ENCODE assay signal across 12 cellular contexts in the genomic region with DNA sequence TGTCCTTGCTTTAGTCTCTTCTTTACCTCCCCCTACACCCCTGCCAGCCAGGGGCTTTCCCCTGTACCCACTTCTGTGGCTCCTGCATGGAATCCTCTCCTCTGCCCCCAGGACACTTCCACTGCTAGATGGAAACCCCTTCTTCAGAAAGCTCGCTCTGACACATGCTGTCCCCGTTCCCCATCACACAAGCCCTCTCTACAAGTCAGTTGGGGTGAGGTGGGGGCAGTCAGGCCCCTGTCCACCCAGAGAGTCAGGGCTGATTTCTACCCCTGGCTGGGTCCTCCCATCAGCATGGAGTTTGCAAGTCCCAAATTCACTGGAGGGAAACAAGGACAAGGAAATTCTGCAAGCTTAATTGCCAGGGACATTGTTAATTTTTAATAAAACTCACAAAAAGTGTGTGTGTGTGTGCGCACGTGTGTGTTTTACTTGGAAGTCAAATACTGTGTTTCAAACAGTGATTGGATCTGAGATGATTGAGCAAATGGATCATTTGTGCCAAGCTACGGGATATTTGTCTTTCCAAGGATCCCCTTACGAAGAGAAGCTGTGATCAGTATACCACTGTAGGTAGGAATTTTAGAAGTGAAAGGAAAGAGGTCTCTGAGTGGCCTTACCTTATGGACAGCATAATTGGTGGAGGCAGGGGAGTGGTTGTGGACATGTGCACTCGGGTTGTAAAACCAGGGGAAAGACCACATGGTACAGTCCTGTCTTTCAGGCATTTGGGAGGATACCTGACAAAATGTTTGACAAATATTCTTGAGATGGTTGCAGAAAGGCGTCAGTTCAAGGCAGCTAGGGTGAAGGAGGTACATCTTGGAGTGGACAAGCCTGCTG. TPM values are rescaled to one million over a fixed set of nuclear protein-coding genes. Genes with fewer than 3 reads are reported as not detected.
DNase-seq lines count a peak whose midpoint lies in the region; ATAC-seq, FAIRE-seq and TF ChIP-seq lines count a peak whose summit lies in the region.
"Had no signal": no experiment of that assay in that cellular context is flagged by ENCODE, and none has a peak within 500 bp of the region (broad histone marks: within the 10 kb centered on the region; RNA-seq: fewer than 3 reads in every experiment).

No MANE protein-coding gene starts in this region.

- peak overlapping the region; percentile 36 for H3K9ac ChIP-seq in endothelial cell of umbilical vein (replicated peaks; ENCODE audit: extremely low read depth, insufficient read depth, low read length)

- 90 to 92% methylated on average over 8 of the region's 8 CpGs for WGBS in aorta, 2 donors

- TF ChIP-seq POLR2A in endothelial cell of umbilical vein (IDR thresholded peaks at IDR 0.05; ENCODE audit: low read depth, low read length): no peak

- H3K36me3 Mint-ChIP-seq in naive thymus-derived CD8-positive, alpha-beta T cell: peaks cover 0 to 3% (median 0%) of the 10 kb centered on the region in 3 donors

- H3K27me3 ChIP-seq in left ventricle myocardium inferior (ENCODE audit: low read depth) (no peaks in the 10 kb centered on the region), endothelial cell of umbilical vein (ENCODE audit: control insufficient read depth in 2 of 2, insufficient read depth in 2 of 2, low read length in 2 of 2) (peaks cover 0 to 2% of the 10 kb centered on the region in 2 experiments), aorta (ENCODE audit: control insufficient read depth in 1 of 2, insufficient read depth in 2 of 2, low read length in 1 of 2) (no peaks in the 10 kb centered on the region), BE2C (peaks cover 71% of the 10 kb centered on the region)

- POLR2A ChIA-PET in endothelial cell of umbilical vein (lab: Charles Lee): interaction anchor here (0.6 to 4.0 kb wide), 3 partner anchors 11 to 70 kb away, joined by 3 to 46 read pairs (median 7); no protein-coding TSS in a partner anchor
- POLR2A ChIA-PET in naive thymus-derived CD8-positive, alpha-beta T cell (lab: Charles Lee): no interaction called here

- FAIRE-seq in endothelial cell of umbilical vein (lab: Jason Lieb, UNC): no peak
- FAIRE-seq: endometrium, GM12878 had no signal

- no peaks in the 10 kb centered on the region for H4K20me1 ChIP-seq in endothelial cell of umbilical vein (replicated peaks; ENCODE audit: control insufficient read depth, extremely low read depth, insufficient read depth, low read length)

- H3K27ac ChIP-seq in left ventricle myocardium inferior (replicated peaks) (peak overlapping the region; percentile 100), endothelial cell of umbilical vein (ENCODE audit: insufficient read depth, low read depth, low read length) (no peak overlapping the region), aorta (ENCODE audit: low read depth in 1 of 2, low read length in 2 of 2) (no peak overlapping the region)

- H3K9me3 Mint-ChIP-seq in naive thymus-derived CD8-positive, alpha-beta T cell: no peaks in the 10 kb centered on the region

- ATAC-seq in left ventricle myocardium superior (no peak), aorta (ENCODE audit: low FRiP score) (no peak)
- no peak for ATAC-seq in naive thymus-derived CD8-positive, alpha-beta T cell

- H3K36me3 ChIP-seq in left ventricle myocardium inferior (peaks cover 12% of the 10 kb centered on the region), endothelial cell of umbilical vein (ENCODE audit: control insufficient read depth in 2 of 2, extremely low read depth in 1 of 2, insufficient read depth in 2 of 2, low read length in 2 of 2) (peaks cover 4 to 6% of the 10 kb centered on the region in 2 experiments), aorta (ENCODE audit: control insufficient read depth in 1 of 2, insufficient read depth in 2 of 2, low read length in 1 of 2) (peaks cover 4 to 6% of the 10 kb centered on the region in 2 donors), BE2C (no peaks in the 10 kb centered on the region)

- peaks cover 7 to 15% (median 10%) of the 10 kb centered on the region in 4 donors for H3K4me1 Mint-ChIP-seq in naive thymus-derived CD8-positive, alpha-beta T cell

- TF ChIP-seq CTCF in left ventricle myocardium inferior (IDR thresholded peaks at IDR 0.05; ENCODE audit: borderline replicate concordance) (no peak), endothelial cell of umbilical vein (IDR thresholded peaks at IDR 0.05; ENCODE audit: extremely low read depth in 1 of 2, insufficient read depth in 1 of 2, low read depth in 1 of 2, low read length in 2 of 2) (no peak), BE2C (IDR thresholded peaks at IDR 0.05; ENCODE audit: low read depth, low read length) (no peak)

- H3K9me3 ChIP-seq in left ventricle myocardium inferior (replicated peaks) (no peaks in the 10 kb centered on the region), endothelial cell of umbilical vein (replicated peaks; ENCODE audit: control insufficient read depth, insufficient read depth, low read length) (no peaks in the 10 kb centered on the region), aorta (ENCODE audit: control insufficient read depth, low read length) (no peaks in the 10 kb centered on the region), BE2C (no peaks in the 10 kb centered on the region; the same call in 1 of the 2 replicates)

- intact Hi-C loops in left ventricle myocardium inferior (cut with micrococcal nuclease) (no loop called here), left ventricle myocardium superior (cut with micrococcal nuclease) (loop anchor here (5.0 kb wide), 1 partner anchor 97 kb away; no protein-coding TSS in a partner anchor), endothelial cell of umbilical vein (cut with micrococcal nuclease) (loop anchor here (2.0 kb wide), 2 partner anchors 77 to 125 kb away; partner anchors contain the start of gene RYK), aorta (cut with DNase I) (loop anchor here (1.0 to 10.0 kb wide), 5 partner anchors 61 to 161 kb away; no protein-coding TSS in a partner anchor)

- peaks cover 34% of the 10 kb centered on the region for H3K79me2 ChIP-seq in endothelial cell of umbilical vein (ENCODE audit: control insufficient read depth, insufficient read depth, low read length)

- H3K27me3 Mint-ChIP-seq in naive thymus-derived CD8-positive, alpha-beta T cell: peaks cover 21 to 63% (median 36%) of the 10 kb centered on the region in 5 donors

- peak overlapping the region; percentile 71 for H3K4me3 ChIP-seq in left ventricle myocardium inferior
- H3K4me3 ChIP-seq in endothelial cell of umbilical vein (replicated peaks in 1 of 3; ENCODE audit: insufficient read depth in 1 of 3, low read depth in 1 of 3, low read length in 3 of 3): no peak overlapping the region
- H3K4me3 ChIP-seq in aorta (ENCODE audit: low read length in 2 of 2): no peak overlapping the region
- no peak overlapping the region for H3K4me3 ChIP-seq in BE2C (ENCODE audit: low read depth, low read length)
- H3K4me3 ChIP-seq: GM12878 had no signal

- no peak overlapping the region for H2AFZ ChIP-seq in endothelial cell of umbilical vein (ENCODE audit: low read depth, low read length)

- peak overlapping the region in 2 of 10 donors; percentile 15 to 64 for H3K27ac Mint-ChIP-seq in naive thymus-derived CD8-positive, alpha-beta T cell

- H3K4me2 ChIP-seq in endothelial cell of umbilical vein (ENCODE audit: insufficient read depth, low read length): peak overlapping the region; percentile 63

- CTCF ChIA-PET in endothelial cell of umbilical vein (lab: Charles Lee): interaction anchor here (0.6 to 6.0 kb wide), 6 partner anchors 12 to 107 kb away, joined by 3 to 60 read pairs (median 14); no protein-coding TSS in a partner anchor

- no peaks in the 10 kb centered on the region for H3K9me1 ChIP-seq in endothelial cell of umbilical vein (replicated peaks; ENCODE audit: control insufficient read depth, extremely low read depth, insufficient read depth, low read length)

- H3K4me1 ChIP-seq in left ventricle myocardium inferior (peaks cover 66% of the 10 kb centered on the region), endothelial cell of umbilical vein (ENCODE audit: control insufficient read depth, extremely low read depth, insufficient read depth, low read length) (peaks cover 33% of the 10 kb centered on the region), aorta (ENCODE audit: control insufficient read depth in 1 of 2, insufficient read depth in 2 of 2, low read length in 2 of 2) (no peaks in the 10 kb centered on the region), BE2C (no peaks in the 10 kb centered on the region)

- dilution Hi-C loops in endothelial cell of umbilical vein (cut with MboI; ENCODE audit: extremely low pct_ligation_motif_present, low sequenced_read_pairs): no loop called here

- no TSS peak for BruUV-seq in endothelial cell of umbilical vein (replicated peaks; lab: Mats Ljungman, UMichigan)

- H3K4me3 Mint-ChIP-seq in naive thymus-derived CD8-positive, alpha-beta T cell: peak overlapping the region; percentile 25 to 93 (median 81)

- DNase-seq in left ventricle myocardium inferior (no peak), left ventricle myocardium superior (no peak), endothelial cell of umbilical vein (ENCODE audit: low read depth, low spot score) (no peak), aorta (peak; percentile 12 to 28), nucleus accumbens (lab: John Stamatoyannopoulos, UW) (no peak), BE2C (no peak), NCI-H82 treated with DMSO at 0.1 percent for 48 hours (lab: John Stamatoyannopoulos, UW; ENCODE audit: unreplicated experiment) (no peak)
- no peak for DNase-seq in naive thymus-derived CD8-positive, alpha-beta T cell
- DNase-seq: activated CD4-positive, alpha-beta T cell treated with anti-CD3 and anti-CD28 coated beads, Interleukin-2, amount 50 U/mL, for 48 hours; NK-92 treated with Interleukin-12 subunit alpha and Interleukin-12 subunit beta, amount 100 ng/mL, for 24 hours had no signal

TF ChIP-seq in endothelial cell of umbilical vein, 7 proteins besides CTCF, POLR2A, EP300 and RAD21 (continues in another document):
- TF ChIP-seq FOS (IDR thresholded peaks at IDR 0.05; ENCODE audit: borderline replicate concordance, insufficient read depth, low read length) (no peak), EZH2 (IDR thresholded peaks at IDR 0.05; ENCODE audit: borderline replicate concordance, low read depth, low read length, severe bottlenecking) (no peak)

RNA-seq across cellular contexts. Expression of gene AMOTL2, which starts 1.5 kb away (rescaled TPM):
- total RNA-seq in left ventricle myocardium inferior (44.4 TPM), left ventricle myocardium superior (53.9 TPM), endothelial cell of umbilical vein (145 and 167 TPM in 2 replicates), aorta (100 to 1,000 TPM in 1 of 2 donors, 10 to 100 TPM in 1; 82.1 to 118 TPM)
- polyA plus RNA-seq in endothelial cell of umbilical vein (129 and 130 TPM in 2 replicates), aorta (10 to 100 TPM; 12.4 to 29.3 TPM)
- polyA plus RNA-seq in endothelial cell of umbilical vein (2011; cell fraction: cytosol; rRNA removed): 123 and 135 TPM in 2 replicates
- 200 and 222 TPM in 2 replicates for polyA plus RNA-seq in endothelial cell of umbilical vein (2011; cell fraction: nucleus; rRNA removed)
- polyA plus RNA-seq in endothelial cell of umbilical vein (2012): 67.7 and 69.8 TPM in 2 replicates
- polyA minus RNA-seq in endothelial cell of umbilical vein: 186 and 195 TPM in 2 replicates
- polyA minus RNA-seq in endothelial cell of umbilical vein (2011; cell fraction: cytosol; rRNA and poly(A)+ RNA removed): 41.2 TPM
- 95.7 and 170 TPM in 2 replicates for polyA minus RNA-seq in endothelial cell of umbilical vein (2011; cell fraction: nucleus; rRNA and poly(A)+ RNA removed)
- not detected for total RNA-seq in naive thymus-derived CD8-positive, alpha-beta T cell
- not detected for polyA plus RNA-seq in naive thymus-derived CD8-positive, alpha-beta T cell
- 0.09 TPM for polyA plus RNA-seq in BE2C (2012; ENCODE audit: insufficient read depth, insufficient read length, low read depth)

Comparison
In these comparisons a context has a peak if more than half of its experiments do, and no peak if none do; other contexts are left out.
1. DNase-seq: peak in aorta (2 of 2); none in left ventricle myocardium inferior (single experiment), left ventricle myocardium superior (single experiment), endothelial cell of umbilical vein (single experiment), naive thymus-derived CD8-positive, alpha-beta T cell (0 of 10), nucleus accumbens (0 of 56), BE2C (single experiment) and NCI-H82 treated with DMSO at 0.1 percent for 48 hours (single experiment).
2. RNA of gene AMOTL2, which starts 1.5 kb away (total RNA-seq): 145 to 167 TPM in endothelial cell of umbilical vein, 82.1 to 118 TPM in aorta, 53.9 TPM in left ventricle myocardium superior (single experiment) and 44.4 TPM in left ventricle myocardium inferior (single experiment); not detected in naive thymus-derived CD8-positive, alpha-beta T cell; every median in the first group is over 10 times any median in the second.